Comparison of ENCODE assay signal across 8 cellular contexts in the genomic region with DNA sequence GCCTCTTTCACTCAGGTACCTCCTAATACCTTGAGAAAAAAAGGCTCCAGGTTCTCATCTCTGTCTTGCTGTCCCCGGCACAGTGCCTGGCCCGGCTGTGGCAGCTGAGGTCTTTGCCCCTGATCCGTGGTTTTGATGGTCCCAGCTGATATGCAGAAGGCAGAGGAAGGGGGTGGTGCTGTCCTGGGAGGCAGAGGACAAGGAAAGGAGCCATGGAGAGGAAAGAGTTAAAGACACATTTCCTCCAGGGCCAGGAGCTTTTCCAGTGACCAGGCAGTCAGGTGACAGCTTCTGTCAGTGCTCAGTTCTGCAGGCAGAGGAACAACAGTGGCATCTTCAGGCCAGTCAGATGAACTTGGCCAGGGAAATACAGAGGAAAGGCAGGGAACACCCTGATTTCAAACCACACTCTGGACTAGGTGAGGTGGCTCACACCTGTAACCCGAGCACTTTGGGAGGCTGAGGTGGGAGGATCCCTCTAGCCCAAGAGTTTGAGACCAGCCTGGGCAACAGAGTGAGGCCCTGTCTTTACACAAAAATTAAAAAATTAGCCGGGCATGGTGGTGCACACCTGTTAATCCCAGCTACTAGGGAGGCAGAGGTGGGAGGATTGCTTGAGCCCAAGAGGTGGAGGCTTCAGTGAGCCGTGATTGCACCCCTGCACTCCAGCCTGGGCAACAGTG. TPM values are rescaled to one million over a fixed set of nuclear protein-coding genes. Genes with fewer than 3 reads are reported as not detected.
A peak's percentile ranks its signal among the peaks of the same experiment; 100 is the strongest.
DNase-seq lines count a peak whose midpoint lies in the region; ATAC-seq and TF ChIP-seq lines count a peak whose summit lies in the region.

No MANE protein-coding gene starts in this region.

- in situ Hi-C loops in Caki2 (cut with HindIII; ENCODE audit: low pct_unique_long_range_greater_than_20kb, low sequenced_read_pairs) = no loop called here

- no peaks in the 10 kb centered on the region for H3F3A ChIP-seq in smooth muscle cell (ENCODE audit: low read depth)

- H3K79me2 ChIP-seq in smooth muscle cell (ENCODE audit: low read depth) = peaks cover 11% of the 10 kb centered on the region

- DNase-seq in Caki2 (ENCODE audit: low read depth) (peak; percentile 64), HuH-7.5 (ENCODE audit: low spot score) (peak; percentile 81), RPMI7951 (ENCODE audit: low read depth) (peak; percentile 47), fibroblast of mammary gland (ENCODE audit: low read depth) (peak; percentile 51), smooth muscle cell (lab: John Stamatoyannopoulos, UW; ENCODE audit: unreplicated experiment) (no peak), suprapubic skin (ENCODE audit: low spot score in 2 of 2) (no peak), lower leg skin (ENCODE audit: low spot score in 2 of 2) (no peak)

- H3K36me3 ChIP-seq in smooth muscle cell (ENCODE audit: low read depth) (no peaks in the 10 kb centered on the region), suprapubic skin (no peaks in the 10 kb centered on the region)

- WGBS in smooth muscle cell (ENCODE audit: low lambda C conversion rate) = 66% methylated on average over 6 of the region's 6 CpGs
- 84% methylated on average over 5 of the region's 6 CpGs for WGBS in suprapubic skin
- WGBS in lower leg skin, 2 donors = 80 to 84% methylated on average over 6 of the region's 6 CpGs

- peaks cover 9% of the 10 kb centered on the region for H3K4me1 ChIP-seq in smooth muscle cell (ENCODE audit: low read depth)
- peaks cover 22% of the 10 kb centered on the region for H3K4me1 ChIP-seq in suprapubic skin

- H3K27me3 ChIP-seq in smooth muscle cell (ENCODE audit: low read depth) (no peaks in the 10 kb centered on the region), suprapubic skin (no peaks in the 10 kb centered on the region)

- no peak for TF ChIP-seq POLR2A in suprapubic skin (IDR thresholded peaks at IDR 0.05)
- TF ChIP-seq POLR2A in lower leg skin (IDR thresholded peaks at IDR 0.05) = no peak

- TF ChIP-seq CTCF in fibroblast of mammary gland (conservative IDR thresholded peaks at IDR 0.05; ENCODE audit: control insufficient read depth, insufficient read depth, low read depth, low read length) (peak; percentile 50), smooth muscle cell (IDR thresholded peaks at IDR 0.05; ENCODE audit: borderline replicate concordance, insufficient read depth, poor library complexity, severe bottlenecking) (peak; percentile 48), suprapubic skin (IDR thresholded peaks at IDR 0.05) (peak in 1 of 2 donors; percentile 38), lower leg skin (IDR thresholded peaks at IDR 0.05) (peak in 1 of 3 donors; percentile 20)

- no peak for ATAC-seq in HG03097 (IDR thresholded peaks at IDR 0.05; ENCODE audit: low FRiP score, unreplicated experiment)

- intact Hi-C loops in lower leg skin (cut with DNase I; ENCODE audit: low total_unique reads) = no loop called here

- no peak for TF ChIP-seq EP300 in suprapubic skin (IDR thresholded peaks at IDR 0.05)

- no peak overlapping the region for H2AFZ ChIP-seq in smooth muscle cell (ENCODE audit: low read depth)

- H3K9ac ChIP-seq in smooth muscle cell (ENCODE audit: low read depth) = no peak overlapping the region

- no peak overlapping the region for H3K4me2 ChIP-seq in smooth muscle cell

- H3K4me3 ChIP-seq in fibroblast of mammary gland (ENCODE audit: control insufficient read depth, low read depth, low read length) (no peak overlapping the region), smooth muscle cell (no peak overlapping the region), suprapubic skin (no peak overlapping the region), lower leg skin (ENCODE audit: low read depth, poor library complexity, severe bottlenecking) (no peak overlapping the region)

- H3K27ac ChIP-seq in smooth muscle cell (ENCODE audit: low read depth) (no peak overlapping the region), suprapubic skin (no peak overlapping the region)

- H4K20me1 ChIP-seq in smooth muscle cell (ENCODE audit: low read depth) = no peaks in the 10 kb centered on the region

- H3K9me3 ChIP-seq in smooth muscle cell (replicated peaks; ENCODE audit: low read depth) = no peaks in the 10 kb centered on the region
- no peaks in the 10 kb centered on the region for H3K9me3 ChIP-seq in suprapubic skin

RNA-seq across cellular contexts. Expression of a gene that starts 3.3 kb away (rescaled TPM):
- total RNA-seq in Caki2 (2014; rRNA removed; shearing (Covaris generic); ENCODE audit: low replicate concordance) = 19.6 and 20.6 TPM in 2 replicates
- 11.4 and 18.3 TPM in 2 replicates for total RNA-seq in RPMI7951 (2014; rRNA removed; shearing (Covaris generic))
- total RNA-seq in smooth muscle cell (23.1 and 29.4 TPM in 2 replicates), suprapubic skin (10 to 100 TPM; 17.9 to 65.8 (median 23.8) TPM), lower leg skin (10 to 100 TPM; 18.3 to 33.2 (median 23.9) TPM)
- 37.8 and 45.8 TPM in 2 replicates for polyA plus RNA-seq in smooth muscle cell

RNA-seq across cellular contexts. Expression of a gene that starts 24.7 kb away (rescaled TPM):
- not detected in 2 replicates for total RNA-seq in Caki2 (2014; rRNA removed; shearing (Covaris generic); ENCODE audit: low replicate concordance)
- under 0.01 TPM in 2 replicates for total RNA-seq in RPMI7951 (2014; rRNA removed; shearing (Covaris generic))
- total RNA-seq in smooth muscle cell (0.04 and 0.45 TPM in 2 replicates), suprapubic skin (under 1 TPM; 0.30 to 0.89 (median 0.78) TPM), lower leg skin (under 1 TPM; 0.15 to 0.78 (median 0.45) TPM)
- 0.83 TPM in 1 of 2 replicates, not detected in the other for polyA plus RNA-seq in smooth muscle cell

Comparison
In these comparisons a context has a peak if more than half of its experiments do, and no peak if none do; other contexts are left out.
1. DNase-seq: peak in Caki2 (single experiment), HuH-7.5 (single experiment), RPMI7951 (single experiment) and fibroblast of mammary gland (single experiment); none in smooth muscle cell (single experiment), suprapubic skin (0 of 2) and lower leg skin (0 of 2).